In the genomic region with DNA sequence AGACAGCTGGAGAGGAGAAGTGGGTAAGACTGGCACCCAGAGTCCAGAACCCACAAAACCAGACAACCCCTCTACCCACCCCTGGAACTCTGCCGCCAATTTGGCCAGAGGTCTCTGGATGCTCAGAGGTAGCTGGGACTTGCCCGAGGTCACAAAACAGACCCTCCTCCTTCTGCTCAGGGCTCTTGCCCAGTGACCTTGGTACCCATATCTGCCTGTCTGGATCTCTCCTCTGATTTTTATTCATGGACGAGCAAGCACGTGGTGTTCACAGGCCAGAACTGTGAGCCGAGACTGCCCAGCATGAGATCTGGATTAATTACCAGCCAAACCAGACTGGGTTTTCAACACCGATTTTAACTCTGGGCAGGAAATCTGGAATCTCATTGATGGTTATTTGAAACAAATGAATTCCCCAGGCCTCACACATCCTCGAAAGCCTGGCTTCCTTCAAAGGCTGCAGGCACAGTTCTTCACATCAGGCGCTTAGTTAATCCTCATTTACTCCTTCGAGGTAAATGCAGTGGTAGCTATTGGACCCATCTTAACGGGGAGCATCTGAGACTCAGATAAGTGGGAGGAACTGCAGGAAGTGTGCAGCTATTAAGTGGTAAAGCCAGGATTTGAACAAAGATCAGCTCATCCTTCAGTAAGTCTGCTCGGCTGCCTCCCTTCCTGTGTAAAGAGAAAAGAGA, we compare ENCODE assay signal across 1 cellular context.
TF ChIP-seq lines count a peak whose summit lies in the region.

No MANE protein-coding gene starts in this region.

TF ChIP-seq in liver, 16 proteins besides CTCF, POLR2A, EP300 and RAD21 (continued from another document):
- TF ChIP-seq, protein P1, sequence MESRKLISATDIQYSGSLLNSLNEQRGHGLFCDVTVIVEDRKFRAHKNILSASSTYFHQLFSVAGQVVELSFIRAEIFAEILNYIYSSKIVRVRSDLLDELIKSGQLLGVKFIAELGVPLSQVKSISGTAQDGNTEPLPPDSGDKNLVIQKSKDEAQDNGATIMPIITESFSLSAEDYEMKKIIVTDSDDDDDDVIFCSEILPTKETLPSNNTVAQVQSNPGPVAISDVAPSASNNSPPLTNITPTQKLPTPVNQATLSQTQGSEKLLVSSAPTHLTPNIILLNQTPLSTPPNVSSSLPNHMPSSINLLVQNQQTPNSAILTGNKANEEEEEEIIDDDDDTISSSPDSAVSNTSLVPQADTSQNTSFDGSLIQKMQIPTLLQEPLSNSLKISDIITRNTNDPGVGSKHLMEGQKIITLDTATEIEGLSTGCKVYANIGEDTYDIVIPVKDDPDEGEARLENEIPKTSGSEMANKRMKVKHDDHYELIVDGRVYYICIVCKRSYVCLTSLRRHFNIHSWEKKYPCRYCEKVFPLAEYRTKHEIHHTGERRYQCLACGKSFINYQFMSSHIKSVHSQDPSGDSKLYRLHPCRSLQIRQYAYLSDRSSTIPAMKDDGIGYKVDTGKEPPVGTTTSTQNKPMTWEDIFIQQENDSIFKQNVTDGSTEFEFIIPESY (IDR thresholded peaks at IDR 0.05): peak; percentile 38
- TF ChIP-seq HNF4A (conservative IDR thresholded peaks at IDR 0.05) (peak; percentile 77 to 91), RXRA (IDR thresholded peaks at IDR 0.05) (peak; percentile 59 to 90), GABPA (IDR thresholded peaks at IDR 0.05 in 1 of 2, conservative IDR thresholded peaks at IDR 0.05 in 1 of 2) (no peak), TAF1 (conservative IDR thresholded peaks at IDR 0.05) (no peak), SP1 (IDR thresholded peaks at IDR 0.05) (peak; percentile 59), JUND (IDR thresholded peaks at IDR 0.05) (peak in 1 of 2 donors; percentile 56), HNF4G (IDR thresholded peaks at IDR 0.05) (no peak), NR2F2 (IDR thresholded peaks at IDR 0.05) (no peak), YY1 (IDR thresholded peaks at IDR 0.05) (peak; percentile 72)
- TF ChIP-seq, protein P2, sequence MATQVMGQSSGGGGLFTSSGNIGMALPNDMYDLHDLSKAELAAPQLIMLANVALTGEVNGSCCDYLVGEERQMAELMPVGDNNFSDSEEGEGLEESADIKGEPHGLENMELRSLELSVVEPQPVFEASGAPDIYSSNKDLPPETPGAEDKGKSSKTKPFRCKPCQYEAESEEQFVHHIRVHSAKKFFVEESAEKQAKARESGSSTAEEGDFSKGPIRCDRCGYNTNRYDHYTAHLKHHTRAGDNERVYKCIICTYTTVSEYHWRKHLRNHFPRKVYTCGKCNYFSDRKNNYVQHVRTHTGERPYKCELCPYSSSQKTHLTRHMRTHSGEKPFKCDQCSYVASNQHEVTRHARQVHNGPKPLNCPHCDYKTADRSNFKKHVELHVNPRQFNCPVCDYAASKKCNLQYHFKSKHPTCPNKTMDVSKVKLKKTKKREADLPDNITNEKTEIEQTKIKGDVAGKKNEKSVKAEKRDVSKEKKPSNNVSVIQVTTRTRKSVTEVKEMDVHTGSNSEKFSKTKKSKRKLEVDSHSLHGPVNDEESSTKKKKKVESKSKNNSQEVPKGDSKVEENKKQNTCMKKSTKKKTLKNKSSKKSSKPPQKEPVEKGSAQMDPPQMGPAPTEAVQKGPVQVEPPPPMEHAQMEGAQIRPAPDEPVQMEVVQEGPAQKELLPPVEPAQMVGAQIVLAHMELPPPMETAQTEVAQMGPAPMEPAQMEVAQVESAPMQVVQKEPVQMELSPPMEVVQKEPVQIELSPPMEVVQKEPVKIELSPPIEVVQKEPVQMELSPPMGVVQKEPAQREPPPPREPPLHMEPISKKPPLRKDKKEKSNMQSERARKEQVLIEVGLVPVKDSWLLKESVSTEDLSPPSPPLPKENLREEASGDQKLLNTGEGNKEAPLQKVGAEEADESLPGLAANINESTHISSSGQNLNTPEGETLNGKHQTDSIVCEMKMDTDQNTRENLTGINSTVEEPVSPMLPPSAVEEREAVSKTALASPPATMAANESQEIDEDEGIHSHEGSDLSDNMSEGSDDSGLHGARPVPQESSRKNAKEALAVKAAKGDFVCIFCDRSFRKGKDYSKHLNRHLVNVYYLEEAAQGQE (IDR thresholded peaks at IDR 0.05): peak; percentile 24
- TF ChIP-seq, protein P3, sequence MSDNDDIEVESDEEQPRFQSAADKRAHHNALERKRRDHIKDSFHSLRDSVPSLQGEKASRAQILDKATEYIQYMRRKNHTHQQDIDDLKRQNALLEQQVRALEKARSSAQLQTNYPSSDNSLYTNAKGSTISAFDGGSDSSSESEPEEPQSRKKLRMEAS (IDR thresholded peaks at IDR 0.05): peak; percentile 54
- TF ChIP-seq, protein P4, sequence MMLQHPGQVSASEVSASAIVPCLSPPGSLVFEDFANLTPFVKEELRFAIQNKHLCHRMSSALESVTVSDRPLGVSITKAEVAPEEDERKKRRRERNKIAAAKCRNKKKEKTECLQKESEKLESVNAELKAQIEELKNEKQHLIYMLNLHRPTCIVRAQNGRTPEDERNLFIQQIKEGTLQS (IDR thresholded peaks at IDR 0.05): no peak
